8 cellular contexts compared by ENCODE assay signal in the genomic region with DNA sequence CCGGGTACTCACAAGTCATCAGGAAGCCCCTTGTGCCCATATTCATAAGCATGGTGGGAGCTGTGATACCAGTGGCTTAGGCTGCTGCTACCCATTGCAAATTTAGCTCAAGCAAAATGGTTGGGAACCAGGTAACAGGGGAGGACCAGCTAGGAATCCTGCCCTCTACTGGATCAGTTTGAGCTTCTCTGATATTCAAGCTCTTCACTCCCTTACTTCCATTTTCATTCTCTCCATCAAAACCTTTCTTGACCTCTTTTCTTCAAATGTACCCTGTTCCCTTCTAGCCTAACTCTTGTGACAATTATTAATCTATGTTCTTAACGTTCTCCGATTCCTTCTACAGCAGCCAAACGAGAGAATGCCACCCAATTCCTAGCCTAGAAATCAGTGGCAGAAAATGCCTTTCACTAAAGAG. TPM values are rescaled to one million over a fixed set of nuclear protein-coding genes. Genes with fewer than 3 reads are reported as not detected.
DNase-seq lines count a peak whose midpoint lies in the region; ATAC-seq and TF ChIP-seq lines count a peak whose summit lies in the region.

No MANE protein-coding gene starts in this region.

- peaks cover 25% of the 10 kb centered on the region for H3K36me3 ChIP-seq in neural progenitor cell

- H3K9me3 Mint-ChIP-seq in neural progenitor cell: no peaks in the 10 kb centered on the region

- H3F3A ChIP-seq in neural progenitor cell (ENCODE audit: low read depth): peaks cover 51% of the 10 kb centered on the region

- H4K20me1 ChIP-seq in neural progenitor cell (ENCODE audit: low read depth): peaks cover 14% of the 10 kb centered on the region

- H3K79me2 ChIP-seq in neural progenitor cell (ENCODE audit: low read depth): no peaks in the 10 kb centered on the region

- peak; percentile 65 for ATAC-seq in HG03354 (IDR thresholded peaks at IDR 0.05; ENCODE audit: poor library complexity, severe bottlenecking, unreplicated experiment)
- ATAC-seq in GM21576 (IDR thresholded peaks at IDR 0.05; ENCODE audit: unreplicated experiment): no peak

- peak; percentile 22 to 67 for DNase-seq in NCI-H526 (lab: John Stamatoyannopoulos, UW)
- DNase-seq in NCI-H526 treated with DMSO at 0.1 percent for 48 hours (lab: John Stamatoyannopoulos, UW): no peak
- DNase-seq in SHP77 (lab: John Stamatoyannopoulos, UW): peak; percentile 55 to 58
- no peak for DNase-seq in dorsolateral prefrontal cortex
- DNase-seq in neural progenitor cell (ENCODE audit: low spot score): peak; percentile 67
- no peak for DNase-seq in NK-92 (lab: John Stamatoyannopoulos, UW; ENCODE audit: unreplicated experiment)

- H3K27ac Mint-ChIP-seq in neural progenitor cell: no peak overlapping the region

- no peak overlapping the region for H3K4me3 ChIP-seq in dorsolateral prefrontal cortex
- H3K4me3 ChIP-seq in neural progenitor cell: no peak overlapping the region

- no peaks in the 10 kb centered on the region for H3K4me1 Mint-ChIP-seq in neural progenitor cell

- H3K27me3 ChIP-seq in dorsolateral prefrontal cortex: no peaks in the 10 kb centered on the region
- no peaks in the 10 kb centered on the region for H3K27me3 ChIP-seq in neural progenitor cell

- no peaks in the 10 kb centered on the region for H3K9me3 ChIP-seq in neural progenitor cell (ENCODE audit: low read depth)

- H3K27ac ChIP-seq in dorsolateral prefrontal cortex (peak overlapping the region in 7 of 59 donors; percentile 2 to 57 (median 18)), neural progenitor cell (no peak overlapping the region)

- no peak overlapping the region for H2AFZ ChIP-seq in neural progenitor cell (replicated peaks)

- H3K27me3 Mint-ChIP-seq in neural progenitor cell (ENCODE audit: insufficient read depth, low read depth): no peaks in the 10 kb centered on the region

- no peaks in the 10 kb centered on the region for H3K4me1 ChIP-seq in neural progenitor cell

- intact Hi-C loops in dorsolateral prefrontal cortex (cut with DNase I): no loop called here

- peak in 47 of 56 donors; percentile 15 to 53 (median 37) for TF ChIP-seq CTCF in dorsolateral prefrontal cortex (IDR thresholded peaks at IDR 0.05 in 54 of 56, conservative IDR thresholded peaks at IDR 0.05 in 2 of 56; ENCODE audit: low read depth in 1 of 56, partially characterized antibody in 56 of 56)
- peak; percentile 65 for TF ChIP-seq CTCF in neural progenitor cell (IDR thresholded peaks at IDR 0.05)

- no peak overlapping the region for H3K9ac ChIP-seq in neural progenitor cell

- peaks cover 10% of the 10 kb centered on the region for H3K36me3 Mint-ChIP-seq in neural progenitor cell

- H3K4me3 Mint-ChIP-seq in neural progenitor cell: no peak overlapping the region

- H3K4me2 ChIP-seq in neural progenitor cell: no peak overlapping the region

RNA-seq across cellular contexts. Expression of gene NOL7, which starts 9.7 kb away (rescaled TPM):
- total RNA-seq in dorsolateral prefrontal cortex (10 to 100 TPM; 37.1 to 64.3 (median 48.9) TPM), neural progenitor cell (ENCODE audit: low replicate concordance) (61.4 and 79.5 TPM in 2 replicates)

RNA-seq across cellular contexts. Expression of gene SIRT5, which starts 50.5 kb away (rescaled TPM):
- total RNA-seq in dorsolateral prefrontal cortex (10 to 100 TPM; 21.4 to 45.4 (median 34.7) TPM), neural progenitor cell (ENCODE audit: low replicate concordance) (14.3 and 18.2 TPM in 2 replicates)

Comparison
In these comparisons a context has a peak if more than half of its experiments do, and no peak if none do; other contexts are left out.
1. DNase-seq: peak in NCI-H526 (2 of 2), SHP77 (2 of 2) and neural progenitor cell (single experiment); none in NCI-H526 treated with DMSO at 0.1 percent for 48 hours (single experiment), dorsolateral prefrontal cortex (0 of 10) and NK-92 (single experiment).